ENCODE assay signal across 8 cellular contexts in the genomic region with DNA sequence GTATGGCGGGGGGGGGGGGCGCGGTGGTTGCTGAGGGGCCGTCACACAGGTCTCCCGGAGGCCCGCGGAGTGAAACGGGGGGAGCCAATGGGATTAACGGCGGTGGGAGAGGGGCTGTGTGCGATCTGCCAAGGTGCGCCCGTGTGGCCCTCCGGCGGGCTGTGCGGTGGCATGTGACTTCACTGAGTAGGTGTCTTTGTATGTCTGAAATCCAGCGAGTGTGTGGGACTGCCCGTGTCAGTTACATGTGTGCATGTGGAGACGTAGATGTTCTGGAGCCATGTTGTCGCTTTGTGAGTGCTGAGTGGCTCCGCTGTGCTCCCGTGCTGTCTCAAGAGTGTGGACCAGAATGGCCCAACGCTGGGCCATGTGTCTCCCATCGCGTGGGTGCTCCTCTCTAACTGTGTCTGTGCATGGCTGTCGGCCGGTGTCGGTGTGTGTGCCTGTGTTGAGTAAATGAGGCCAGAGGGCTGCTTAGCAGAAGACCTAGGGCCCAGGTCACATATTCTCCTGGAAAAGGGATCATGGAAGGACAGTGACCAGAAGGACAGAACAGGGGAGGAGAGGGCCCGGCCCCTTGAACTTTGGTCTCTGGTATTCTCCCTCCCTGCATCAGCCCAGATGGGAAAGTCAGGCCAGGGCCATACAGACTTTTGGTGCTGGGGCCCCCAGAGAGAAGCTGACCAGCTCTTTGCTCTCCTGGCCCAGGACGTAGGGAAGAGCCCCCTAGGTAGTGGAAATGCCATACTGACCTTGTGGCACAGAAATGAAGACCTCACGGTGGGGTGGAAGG. TPM values are rescaled to one million over a fixed set of nuclear protein-coding genes. Genes with fewer than 3 reads are reported as not detected.
DNase-seq lines count a peak whose midpoint lies in the region; ATAC-seq and TF ChIP-seq lines count a peak whose summit lies in the region.

No MANE protein-coding gene starts in this region.

- H3K27ac ChIP-seq in CD4-positive, alpha-beta T cell (ENCODE audit: low read depth, low read length) = no peak overlapping the region
- no peak overlapping the region for H3K27ac ChIP-seq in mesodermal cell (ENCODE audit: low read depth, low read length, severe bottlenecking)
- H3K27ac ChIP-seq in uterus = peak overlapping the region; percentile 97 to 98

- H3K36me3 Mint-ChIP-seq in CD4-positive, alpha-beta T cell (ENCODE audit: low read depth) = no peaks in the 10 kb centered on the region
- H3K36me3 Mint-ChIP-seq in chondrocyte (ENCODE audit: low read depth) = peaks cover 15% of the 10 kb centered on the region

- CTCF ChIA-PET in CD4-positive, alpha-beta T cell (lab: Charles Lee) = interaction anchor here (1.0 to 3.2 kb wide), 7 partner anchors 9 to 159 kb away, joined by 3 to 27 read pairs (median 9); a partner anchor contains a TSS

- H3K27me3 Mint-ChIP-seq in CD4-positive, alpha-beta T cell = peaks cover 64% of the 10 kb centered on the region
- H3K27me3 Mint-ChIP-seq in chondrocyte (ENCODE audit: low read depth) = no peaks in the 10 kb centered on the region

- H3K27ac Mint-ChIP-seq in CD4-positive, alpha-beta T cell = no peak overlapping the region
- H3K27ac Mint-ChIP-seq in chondrocyte (ENCODE audit: unreplicated experiment) = peak overlapping the region; percentile 86

- POLR2A ChIA-PET in CD4-positive, alpha-beta T cell (lab: Charles Lee) = interaction anchor here (0.9 to 2.8 kb wide), 6 partner anchors 7 to 78 kb away, joined by 3 to 20 read pairs (median 5); a partner anchor contains a TSS

- peak overlapping the region; percentile 93 for H3K4me3 Mint-ChIP-seq in CD4-positive, alpha-beta T cell
- peak overlapping the region; percentile 86 for H3K4me3 Mint-ChIP-seq in chondrocyte (ENCODE audit: unreplicated experiment)

- TF ChIP-seq CTCF in CD4-positive, alpha-beta T cell (IDR thresholded peaks at IDR 0.05) = no peak
- TF ChIP-seq CTCF in chondrocyte (IDR thresholded peaks at IDR 0.05) (no peak), uterus (IDR thresholded peaks at IDR 0.05) (no peak)

- peaks cover 57% of the 10 kb centered on the region for H3K4me1 Mint-ChIP-seq in CD4-positive, alpha-beta T cell (ENCODE audit: low read depth)
- peaks cover 55% of the 10 kb centered on the region for H3K4me1 Mint-ChIP-seq in chondrocyte (ENCODE audit: low read depth)

- peak overlapping the region; percentile 88 for H3K4me3 ChIP-seq in mesodermal cell (ENCODE audit: extremely low read depth, insufficient read depth, low read length, poor library complexity, severe bottlenecking)
- peak overlapping the region; percentile 72 to 79 for H3K4me3 ChIP-seq in uterus

- H3K9me3 ChIP-seq in CD4-positive, alpha-beta T cell (ENCODE audit: control insufficient read depth, low read length) = no peaks in the 10 kb centered on the region
- H3K9me3 ChIP-seq in mesodermal cell (ENCODE audit: control insufficient read depth, low read length) (no peaks in the 10 kb centered on the region), uterus (no peaks in the 10 kb centered on the region)

- H3K9me3 Mint-ChIP-seq in CD4-positive, alpha-beta T cell = no peaks in the 10 kb centered on the region
- no peaks in the 10 kb centered on the region for H3K9me3 Mint-ChIP-seq in chondrocyte (ENCODE audit: low read depth)

- WGBS in mesodermal cell (ENCODE audit: insufficient coverage in 2 of 2), 2 experiments = 2% methylated on average over 21 to 24 of the region's 31 CpGs

- no peak for DNase-seq in CD4-positive, alpha-beta T cell
- DNase-seq in NCI-H1694 (lab: John Stamatoyannopoulos, UW) (peak; percentile 21), chondrocyte (ENCODE audit: low spot score) (no peak), uterus (no peak), SIG-M5 treated with dmso at 0.1 percent for 504 hours (lab: John Stamatoyannopoulos, UW; ENCODE audit: unreplicated experiment) (no peak)

- H3K36me3 ChIP-seq in mesodermal cell (ENCODE audit: control insufficient read depth, insufficient read depth, low read length) = peaks cover 32% of the 10 kb centered on the region
- H3K36me3 ChIP-seq in uterus = no peaks in the 10 kb centered on the region

- no peak for TF ChIP-seq POLR2A in uterus (IDR thresholded peaks at IDR 0.05)

- H3K4me1 ChIP-seq in mesodermal cell (ENCODE audit: control insufficient read depth, insufficient read depth, low read length, poor library complexity, severe bottlenecking) (peaks cover 43% of the 10 kb centered on the region), uterus (peaks cover 0 to 4% of the 10 kb centered on the region in 2 donors)

- intact Hi-C loops in CD4-positive, alpha-beta T cell (cut with DNase I, micrococcal nuclease) = no loop called here
- intact Hi-C loops in uterus (cut with DNase I; ENCODE audit: low total_unique reads) = no loop called here

- H3K27me3 ChIP-seq in CD4-positive, alpha-beta T cell (ENCODE audit: control insufficient read depth, insufficient read depth, low read length) = peaks cover 24% of the 10 kb centered on the region
- no peaks in the 10 kb centered on the region for H3K27me3 ChIP-seq in uterus

- no peak for ATAC-seq in CD4-positive, alpha-beta T cell (ENCODE audit: poor library complexity)
- no peak for ATAC-seq in HG03159 (IDR thresholded peaks at IDR 0.05; ENCODE audit: unreplicated experiment)
- ATAC-seq in GM19035 (IDR thresholded peaks at IDR 0.05; ENCODE audit: unreplicated experiment) = no peak

RNA-seq across cellular contexts. Expression of a gene that starts 1.6 kb away (rescaled TPM):
- 1 to 10 TPM; 1.5 to 1.9 TPM for total RNA-seq in CD4-positive, alpha-beta T cell
- total RNA-seq in chondrocyte (413 to 493 TPM (median 463 TPM) in 3 replicates), uterus (100 to 1,000 TPM; 105 to 853 (median 140) TPM)
- polyA plus RNA-seq in mesodermal cell (2013, experiment 1 of 2) = 585 TPM
- polyA plus RNA-seq in mesodermal cell (2013, experiment 2 of 2) = 569 TPM

RNA-seq across cellular contexts. Expression of a gene that starts 4.5 kb away (rescaled TPM):
- 1 to 10 TPM in 1 of 2 experiments, under 1 TPM in 1; 0.82 to 1.4 TPM for total RNA-seq in CD4-positive, alpha-beta T cell
- total RNA-seq in chondrocyte = 0.56 to 1.7 TPM (median 1.0 TPM) in 3 replicates
- polyA plus RNA-seq in mesodermal cell (2013, experiment 1 of 2) = 2.0 TPM
- 2.3 TPM for polyA plus RNA-seq in mesodermal cell (2013, experiment 2 of 2)
- total RNA-seq in uterus = 10 to 100 TPM in 1 of 4 donors, 1 to 10 TPM in 2, under 1 TPM in 1; 0.41 to 14.6 (median 4.0) TPM

RNA-seq across cellular contexts. Expression of a gene that starts 14.8 kb away (rescaled TPM):
- total RNA-seq in CD4-positive, alpha-beta T cell = 100 to 1,000 TPM; 114 to 121 TPM
- total RNA-seq in chondrocyte (161 to 172 TPM (median 163 TPM) in 3 replicates), uterus (100 to 1,000 TPM; 124 to 408 (median 147) TPM)
- 216 TPM for polyA plus RNA-seq in mesodermal cell (2013, experiment 1 of 2)
- 188 TPM for polyA plus RNA-seq in mesodermal cell (2013, experiment 2 of 2)

RNA-seq across cellular contexts. Expression of a gene that starts 21.5 kb away (rescaled TPM):
- 100 to 1,000 TPM; 134 to 136 TPM for total RNA-seq in CD4-positive, alpha-beta T cell
- 0.70 to 1.2 TPM (median 0.72 TPM) in 3 replicates for total RNA-seq in chondrocyte
- polyA plus RNA-seq in mesodermal cell (2013, experiment 1 of 2) = 6.0 TPM
- polyA plus RNA-seq in mesodermal cell (2013, experiment 2 of 2) = 6.5 TPM
- total RNA-seq in uterus = 10 to 100 TPM in 2 of 4 donors, 1 to 10 TPM in 2; 1.0 to 24.3 (median 10.4) TPM

RNA-seq across cellular contexts. Expression of a gene that starts 43.9 kb away (rescaled TPM):
- total RNA-seq in CD4-positive, alpha-beta T cell = 1 to 10 TPM; 9.4 to 9.6 TPM
- 57.0 to 74.4 TPM (median 59.3 TPM) in 3 replicates for total RNA-seq in chondrocyte
- polyA plus RNA-seq in mesodermal cell (2013, experiment 1 of 2) = 45.2 TPM
- polyA plus RNA-seq in mesodermal cell (2013, experiment 2 of 2) = 37.3 TPM
- total RNA-seq in uterus = 10 to 100 TPM; 35.6 to 50.3 (median 37.7) TPM

Comparison
In these comparisons a context has a peak if more than half of its experiments do, and no peak if none do; other contexts are left out.
1. H3K27ac ChIP-seq: peak in uterus (2 of 2); none in CD4-positive, alpha-beta T cell (single experiment) and mesodermal cell (single experiment).
2. RNA of a gene that starts 1.6 kb away (total RNA-seq): 413 to 493 TPM in chondrocyte and 105 to 853 TPM in uterus; 1.5 to 1.9 TPM in CD4-positive, alpha-beta T cell; every median in the first group is over 10 times any median in the second.